In the genomic region with DNA sequence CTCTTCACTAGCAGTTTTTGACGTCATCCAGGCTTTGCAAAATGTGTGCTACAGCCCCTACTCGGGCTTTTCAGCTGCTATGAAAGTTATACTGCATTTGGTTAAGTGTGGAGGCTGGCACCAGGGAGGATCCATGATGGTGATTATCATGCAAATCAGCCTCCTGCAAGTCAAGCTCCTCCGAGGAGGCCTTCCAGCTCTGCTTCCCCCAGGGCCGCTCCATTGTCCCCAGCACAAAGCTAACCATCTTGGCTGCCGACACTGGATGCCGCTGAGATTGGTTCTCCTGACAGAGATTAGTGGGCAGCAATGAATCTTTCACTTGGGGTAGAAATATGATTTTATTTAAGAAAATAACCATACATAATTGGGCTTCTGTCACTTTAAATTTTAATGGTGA, we compare ENCODE assay signal across 23 cellular contexts.
DNase-seq lines count a peak whose midpoint lies in the region; FAIRE-seq and TF ChIP-seq lines count a peak whose summit lies in the region.
"Had no signal": no experiment of that assay in that cellular context is flagged by ENCODE, and none has a peak within 500 bp of the region (broad histone marks: within the 10 kb centered on the region; RNA-seq: fewer than 3 reads in every experiment).

No MANE protein-coding gene starts in this region.

- H3K9me3 Mint-ChIP-seq in glutamatergic neuron (ENCODE audit: unreplicated experiment) (peaks cover 3% of the 10 kb centered on the region), neural crest cell (no peaks in the 10 kb centered on the region), progenitor cell of endocrine pancreas (ENCODE audit: low read depth) (no peaks in the 10 kb centered on the region)
- H3K9me3 Mint-ChIP-seq: activated CD4-positive, alpha-beta memory T cell treated with anti-CD3 and anti-CD28 coated beads, Interleukin-2, amount 10 ng/mL, durations not matched to agents 7 days and 5 days; stimulated activated naive B cell treated with anti-CD40 and anti-IgM and Interleukin-4, amounts not matched to agents 10 μg/mL and 1 μg/mL and 100 μg/mL, for 72 hours; T-helper 1 cell treated with Interleukin-12 subunit alpha and Interleukin-12 subunit beta and Interleukin-4 antibody, amounts not matched to agents 30 μg/mL and 1 μg/mL, for 36 hours had no signal

- H3K27ac Mint-ChIP-seq in glutamatergic neuron (ENCODE audit: unreplicated experiment) = no peak overlapping the region
- H3K27ac Mint-ChIP-seq in neural crest cell (ENCODE audit: unreplicated experiment) = peak overlapping the region; percentile 97
- H3K27ac Mint-ChIP-seq in progenitor cell of endocrine pancreas = no peak overlapping the region
- H3K27ac Mint-ChIP-seq: activated CD4-positive, alpha-beta memory T cell treated with anti-CD3 and anti-CD28 coated beads, Interleukin-2, amount 10 ng/mL, durations not matched to agents 7 days and 5 days; activated naive CD8-positive, alpha-beta T cell; CD14-positive monocyte; stimulated activated naive B cell treated with anti-CD40 and anti-IgM and Interleukin-4, amounts not matched to agents 10 μg/mL and 1 μg/mL and 100 μg/mL, for 72 hours; T-helper 1 cell treated with Interleukin-12 subunit alpha and Interleukin-12 subunit beta and Interleukin-4 antibody, amounts not matched to agents 30 μg/mL and 1 μg/mL, for 36 hours had no signal

- H3K4me3 Mint-ChIP-seq in glutamatergic neuron (ENCODE audit: unreplicated experiment) = no peak overlapping the region
- H3K4me3 Mint-ChIP-seq in neural crest cell = peak overlapping the region; percentile 82
- H3K4me3 Mint-ChIP-seq in progenitor cell of endocrine pancreas (ENCODE audit: low read depth) = no peak overlapping the region
- H3K4me3 Mint-ChIP-seq: activated CD4-positive, alpha-beta memory T cell treated with anti-CD3 and anti-CD28 coated beads, Interleukin-2, amount 10 ng/mL, durations not matched to agents 7 days and 5 days; activated naive CD8-positive, alpha-beta T cell; CD14-positive monocyte; stimulated activated naive B cell treated with anti-CD40 and anti-IgM and Interleukin-4, amounts not matched to agents 10 μg/mL and 1 μg/mL and 100 μg/mL, for 72 hours; T-helper 1 cell treated with Interleukin-12 subunit alpha and Interleukin-12 subunit beta and Interleukin-4 antibody, amounts not matched to agents 30 μg/mL and 1 μg/mL, for 36 hours had no signal

- H3K36me3 Mint-ChIP-seq in glutamatergic neuron (ENCODE audit: unreplicated experiment) (no peaks in the 10 kb centered on the region), neural crest cell (ENCODE audit: low read depth) (peaks cover 2% of the 10 kb centered on the region), progenitor cell of endocrine pancreas (ENCODE audit: insufficient read depth) (no peaks in the 10 kb centered on the region)
- H3K36me3 Mint-ChIP-seq: activated naive CD8-positive, alpha-beta T cell; CD14-positive monocyte; stimulated activated naive B cell treated with anti-CD40 and anti-IgM and Interleukin-4, amounts not matched to agents 10 μg/mL and 1 μg/mL and 100 μg/mL, for 72 hours had no signal

- H3K27me3 ChIP-seq in A673 (replicated peaks; ENCODE audit: insufficient read depth, low read depth, low read length, poor library complexity) (no peaks in the 10 kb centered on the region), small intestine (ENCODE audit: control insufficient read depth in 2 of 2, insufficient read depth in 2 of 2, low read length in 2 of 2) (no peaks in the 10 kb centered on the region)
- H3K27me3 ChIP-seq: breast epithelium, heart left ventricle, spleen, upper lobe of left lung had no signal

- no peak for FAIRE-seq in small intestine (lab: Jason Lieb, UNC)
- FAIRE-seq: A549 had no signal

- H3K4me1 ChIP-seq in A673 (ENCODE audit: insufficient read depth, low read length, poor library complexity, severe bottlenecking) (peaks cover 10% of the 10 kb centered on the region), small intestine (ENCODE audit: control insufficient read depth in 2 of 2, insufficient read depth in 1 of 2, low read depth in 1 of 2, low read length in 1 of 2) (peaks cover 0 to 5% of the 10 kb centered on the region in 2 donors)
- H3K4me1 ChIP-seq: A549, breast epithelium, heart left ventricle, spleen had no signal

- no peak overlapping the region for H3K4me3 ChIP-seq in A673 (ENCODE audit: low read depth, low read length, poor library complexity, severe bottlenecking)
- no peak overlapping the region for H3K4me3 ChIP-seq in small intestine (ENCODE audit: low read depth in 1 of 2, low read length in 2 of 2)
- H3K4me3 ChIP-seq: A549, breast epithelium, heart left ventricle, spleen, upper lobe of left lung had no signal

- intact Hi-C loops in A673 (cut with micrococcal nuclease; ENCODE audit: unreplicated experiment) = no loop called here

- TF ChIP-seq CTCF in A673 (conservative IDR thresholded peaks at IDR 0.05; ENCODE audit: low read depth, low read length) = no peak
- TF ChIP-seq CTCF in glutamatergic neuron (IDR thresholded peaks at IDR 0.05; ENCODE audit: partially characterized antibody, unreplicated experiment) = no peak
- TF ChIP-seq CTCF in neural crest cell (conservative IDR thresholded peaks at IDR 0.05) = no peak
- no peak for TF ChIP-seq CTCF in progenitor cell of endocrine pancreas (IDR thresholded peaks at IDR 0.05; ENCODE audit: unreplicated experiment)

- no TSS peak for BruUV-seq in A673 (replicated peaks; lab: Mats Ljungman, UMichigan)

- TF ChIP-seq POLR2A in erythroblast (IDR thresholded peaks at IDR 0.05; ENCODE audit: low read length) = no peak

- peak; percentile 10 for DNase-seq in A673 (ENCODE audit: low spot score)
- DNase-seq in SHP77 (lab: John Stamatoyannopoulos, UW) = peak; percentile 88 to 91
- peak; percentile 32 for DNase-seq in glutamatergic neuron
- DNase-seq in neural crest cell (ENCODE audit: low read depth, low spot score) = peak; percentile 34
- DNase-seq in progenitor cell of endocrine pancreas (ENCODE audit: low spot score, unreplicated experiment) = no peak
- no peak for DNase-seq in erythroblast (lab: John Stamatoyannopoulos, UW)
- DNase-seq in NCI-H2196 (lab: John Stamatoyannopoulos, UW; ENCODE audit: unreplicated experiment) = no peak
- DNase-seq in small intestine = no peak
- DNase-seq: activated CD4-positive, alpha-beta memory T cell treated with anti-CD3 and anti-CD28 coated beads, Interleukin-2, amount 10 ng/mL, durations not matched to agents 7 days and 5 days; activated T-cell treated with anti-CD3 and anti-CD28 coated beads, Interleukin-2, amount 50 U/mL, for 48 hours; DMS53; GOT3; heart left ventricle; left colon; NCI-H226; spleen; stimulated activated naive B cell treated with anti-CD40 and anti-IgM and Interleukin-4, amounts not matched to agents 10 μg/mL and 1 μg/mL and 100 μg/mL, for 72 hours; upper lobe of left lung had no signal

- CTCF ChIA-PET in A673 (lab: Charles Lee) = no interaction called here

- H3K4me1 Mint-ChIP-seq in glutamatergic neuron (ENCODE audit: low read depth, unreplicated experiment) (peaks cover 14% of the 10 kb centered on the region), neural crest cell (peaks cover 64% of the 10 kb centered on the region), progenitor cell of endocrine pancreas (ENCODE audit: low read depth) (peaks cover 2% of the 10 kb centered on the region)
- H3K4me1 Mint-ChIP-seq: activated CD4-positive, alpha-beta memory T cell treated with anti-CD3 and anti-CD28 coated beads, Interleukin-2, amount 10 ng/mL, durations not matched to agents 7 days and 5 days; CD14-positive monocyte; stimulated activated naive B cell treated with anti-CD40 and anti-IgM and Interleukin-4, amounts not matched to agents 10 μg/mL and 1 μg/mL and 100 μg/mL, for 72 hours had no signal

- H3K36me3 ChIP-seq in A673 (ENCODE audit: insufficient read depth, low read length, poor library complexity, severe bottlenecking) = no peaks in the 10 kb centered on the region
- no peaks in the 10 kb centered on the region for H3K36me3 ChIP-seq in small intestine (ENCODE audit: control insufficient read depth in 2 of 2, insufficient read depth in 2 of 2, low read length in 2 of 2)
- H3K36me3 ChIP-seq: breast epithelium, heart left ventricle, spleen, upper lobe of left lung had no signal

- POLR2A ChIA-PET in A673 (lab: Charles Lee; ENCODE audit: low non-redundant PET) = no interaction called here

- WGBS in small intestine, 3 donors = 72 to 78% (median 75%) methylated on average over 6 of the region's 6 CpGs

- H3K27me3 Mint-ChIP-seq in glutamatergic neuron (ENCODE audit: unreplicated experiment) (peaks cover 2% of the 10 kb centered on the region), neural crest cell (ENCODE audit: low read depth) (no peaks in the 10 kb centered on the region), progenitor cell of endocrine pancreas (no peaks in the 10 kb centered on the region)

- H3K27ac ChIP-seq in A673 (ENCODE audit: low read depth, low read length, poor library complexity, severe bottlenecking) (no peak overlapping the region), small intestine (ENCODE audit: low read depth in 1 of 2, low read length in 1 of 2) (no peak overlapping the region)
- H3K27ac ChIP-seq: A549, heart left ventricle, spleen, upper lobe of left lung had no signal

- no peaks in the 10 kb centered on the region for H3K9me3 ChIP-seq in A673 (ENCODE audit: low read depth, low read length, poor library complexity, severe bottlenecking)
- no peaks in the 10 kb centered on the region for H3K9me3 ChIP-seq in small intestine (ENCODE audit: control insufficient read depth, low read depth)
- H3K9me3 ChIP-seq: A549, breast epithelium, heart left ventricle, spleen, upper lobe of left lung had no signal

Comparison
In these comparisons a context has a peak if more than half of its experiments do, and no peak if none do; other contexts are left out.
1. DNase-seq: peak in A673 (single experiment), SHP77 (2 of 2), glutamatergic neuron (single experiment) and neural crest cell (single experiment); none in progenitor cell of endocrine pancreas (single experiment), erythroblast (0 of 2), NCI-H2196 (single experiment) and small intestine (single experiment).